ENCODE assay signal across 8 cellular contexts in genomic region chr7:26153246-26153822, GRCh38. TPM values are rescaled to one million over a fixed set of nuclear protein-coding genes. Genes with fewer than 3 reads are reported as not detected.
A peak's percentile ranks its signal among the peaks of the same experiment; 100 is the strongest.
DNase-seq lines count a peak whose midpoint lies in the region; ATAC-seq, FAIRE-seq and TF ChIP-seq lines count a peak whose summit lies in the region.

No MANE protein-coding gene starts in this region.

- peak overlapping the region; percentile 84; the same call in 1 of the 2 replicates for H3K27ac ChIP-seq in MM.1S (ENCODE audit: low read length)

- POLR2A ChIA-PET in Caco-2 (lab: Charles Lee), result no interaction called here

- no peaks in the 10 kb centered on the region for H4K20me1 ChIP-seq in MM.1S (ENCODE audit: insufficient read depth, low read length)

- H3K4me1 ChIP-seq in Caco-2 (peaks cover 54% of the 10 kb centered on the region), MM.1S (ENCODE audit: low read length) (peaks cover 37% of the 10 kb centered on the region)

- H3K9me3 ChIP-seq in Caco-2 (no peaks in the 10 kb centered on the region), MM.1S (replicated peaks; ENCODE audit: insufficient read depth, low read length) (no peaks in the 10 kb centered on the region)

- peaks cover 14% of the 10 kb centered on the region for H3K36me3 Mint-ChIP-seq in Caco-2 (ENCODE audit: insufficient read depth, unreplicated experiment)
- no peaks in the 10 kb centered on the region for H3K36me3 Mint-ChIP-seq in natural killer cell

- H2AFZ ChIP-seq in MM.1S (ENCODE audit: low read length), result peak overlapping the region; percentile 47; the same call in 1 of the 2 replicates

- H3K4me1 Mint-ChIP-seq in Caco-2 (ENCODE audit: low read depth, unreplicated experiment) (peaks cover 35% of the 10 kb centered on the region), natural killer cell (peaks cover 32 to 40% of the 10 kb centered on the region in 2 donors)

- H3K27ac Mint-ChIP-seq in Caco-2 (ENCODE audit: unreplicated experiment), result peak overlapping the region; percentile 66
- peak overlapping the region; percentile 72 to 73 for H3K27ac Mint-ChIP-seq in natural killer cell

- H3K9me2 ChIP-seq in MM.1S (replicated peaks; ENCODE audit: insufficient read depth, low read length), result no peaks in the 10 kb centered on the region

- intact Hi-C loops in Caco-2 (cut with micrococcal nuclease; ENCODE audit: unreplicated experiment), result loop anchor here (1.0 to 10.0 kb wide), 3 partner anchors 26 to 149 kb away; no protein-coding TSS in a partner anchor
- intact Hi-C loops in natural killer cell (cut with micrococcal nuclease), result loop anchor here (2.0 kb wide), 1 partner anchor 45 kb away; no protein-coding TSS in a partner anchor

- H3F3A ChIP-seq in MM.1S (ENCODE audit: insufficient read depth, low read length), result peaks cover 41% of the 10 kb centered on the region

- FAIRE-seq in bronchial epithelial cell (lab: Jason Lieb, UNC), result no peak

- H3K36me3 ChIP-seq in Caco-2 (ENCODE audit: control insufficient read depth, insufficient read depth, low read length), result no peaks in the 10 kb centered on the region; the same call in 1 of the 2 replicates
- H3K36me3 ChIP-seq in MM.1S (replicated peaks; ENCODE audit: insufficient read depth, low read length), result no peaks in the 10 kb centered on the region
- no peaks in the 10 kb centered on the region for H3K36me3 ChIP-seq in bronchial epithelial cell (ENCODE audit: control insufficient read depth, insufficient read depth, low read length)

- peak overlapping the region; percentile 91 for H3K4me3 Mint-ChIP-seq in Caco-2 (ENCODE audit: unreplicated experiment)
- peak overlapping the region; percentile 85 for H3K4me3 Mint-ChIP-seq in natural killer cell

- H3K27me3 Mint-ChIP-seq in Caco-2 (ENCODE audit: insufficient read depth, unreplicated experiment), result no peaks in the 10 kb centered on the region
- H3K27me3 Mint-ChIP-seq in natural killer cell (ENCODE audit: low read depth in 2 of 2), result peaks cover 11 to 12% of the 10 kb centered on the region in 2 donors

- CTCF ChIA-PET in Caco-2 (lab: Charles Lee), result no interaction called here

- ATAC-seq in natural killer cell (no peak), HG02938 (IDR thresholded peaks at IDR 0.05; ENCODE audit: unreplicated experiment) (no peak), omental fat pad (ENCODE audit: low FRiP score) (no peak)

- peak overlapping the region; percentile 84 for H3K9ac ChIP-seq in MM.1S (ENCODE audit: low read length)

- H3K9me3 Mint-ChIP-seq in Caco-2 (ENCODE audit: unreplicated experiment) (no peaks in the 10 kb centered on the region), natural killer cell (no peaks in the 10 kb centered on the region)

- peaks cover 51% of the 10 kb centered on the region for H3K79me2 ChIP-seq in MM.1S (ENCODE audit: low read length)

- BruUV-seq in Caco-2 (replicated peaks; lab: Mats Ljungman, UMichigan), result TSS peak; percentile 64

- H3K27me3 ChIP-seq in Caco-2 (replicated peaks; ENCODE audit: control insufficient read depth, insufficient read depth, low read length) (no peaks in the 10 kb centered on the region), MM.1S (replicated peaks; ENCODE audit: insufficient read depth, low read length) (no peaks in the 10 kb centered on the region), bronchial epithelial cell (ENCODE audit: control insufficient read depth, insufficient read depth, low read length) (no peaks in the 10 kb centered on the region)

- DNase-seq in Caco-2, result peak in 1 of 2 experiments; percentile 32
- peak; percentile 22 for DNase-seq in MM.1S
- no peak for DNase-seq in bronchial epithelial cell (ENCODE audit: low read depth)
- no peak for DNase-seq in natural killer cell
- DNase-seq in NCI-H526 treated with DMSO at 0.1 percent for 48 hours (lab: John Stamatoyannopoulos, UW), result no peak
- DNase-seq in omental fat pad (ENCODE audit: low spot score), result no peak
- no peak for DNase-seq in GM19238 (ENCODE audit: insufficient read length, low spot score)

- H3K4me3 ChIP-seq in Caco-2 (ENCODE audit: low read depth, low read length) (peak overlapping the region; percentile 77), MM.1S (ENCODE audit: low read length) (peak overlapping the region; percentile 88), bronchial epithelial cell (ENCODE audit: low read depth, low read length) (peak overlapping the region; percentile 45)

- H3K4me2 ChIP-seq in MM.1S (ENCODE audit: low read depth, low read length), result peak overlapping the region; percentile 85

- TF ChIP-seq CTCF in Caco-2 (IDR thresholded peaks at IDR 0.05; ENCODE audit: insufficient read depth in 1 of 2, low read depth in 1 of 2, low read length in 1 of 2, severe bottlenecking in 1 of 2, unreplicated experiment in 1 of 2), result peak in 1 of 2 experiments; percentile 16
- TF ChIP-seq CTCF in MM.1S (IDR thresholded peaks at IDR 0.05; ENCODE audit: low read length), result no peak
- TF ChIP-seq CTCF in bronchial epithelial cell (IDR thresholded peaks at IDR 0.05; ENCODE audit: insufficient read depth, low read length, severe bottlenecking), result no peak
- TF ChIP-seq CTCF in natural killer cell (IDR thresholded peaks at IDR 0.05), result no peak
- TF ChIP-seq CTCF in omental fat pad (IDR thresholded peaks at IDR 0.05), result no peak

RNA-seq across cellular contexts. Expression of gene NFE2L3, which starts 1.3 kb away (rescaled TPM):
- total RNA-seq in Caco-2 (2022) (38.4 and 39.2 TPM in 2 replicates), bronchial epithelial cell (5.8 and 6.4 TPM in 2 replicates), natural killer cell (1 to 10 TPM in 1 of 3 donors, under 1 TPM in 2; 0.68 to 2.0 (median 1.00) TPM), omental fat pad (10 to 100 TPM in 1 of 4 donors, 1 to 10 TPM in 3; 3.9 to 12.1 (median 5.3) TPM)

RNA-seq across cellular contexts. Expression of gene HNRNPA2B1, which starts 47.2 kb away (rescaled TPM):
- total RNA-seq in Caco-2 (2022) (799 and 839 TPM in 2 replicates), bronchial epithelial cell (62.7 and 107 TPM in 2 replicates), natural killer cell (100 to 1,000 TPM; 473 to 627 (median 585) TPM), omental fat pad (100 to 1,000 TPM; 206 to 296 (median 285) TPM)

RNA-seq across cellular contexts. Expression of gene CBX3, which starts 48.2 kb away (rescaled TPM):
- total RNA-seq in Caco-2 (2022) (215 and 226 TPM in 2 replicates), bronchial epithelial cell (52.9 and 87.7 TPM in 2 replicates), natural killer cell (100 to 1,000 TPM; 103 to 126 (median 109) TPM), omental fat pad (100 to 1,000 TPM in 1 of 4 donors, 10 to 100 TPM in 3; 60.1 to 111 (median 87.4) TPM)
